ENCODE assay signal across 8 cellular contexts in genomic region chr17:75130632-75131277, GRCh38. TPM values are rescaled to one million over a fixed set of nuclear protein-coding genes. Genes with fewer than 3 reads are reported as not detected.
DNase-seq lines count a peak whose midpoint lies in the region; TF ChIP-seq lines count a peak whose summit lies in the region.

No MANE protein-coding gene starts in this region.

- H3K9me3 Mint-ChIP-seq in activated naive CD8-positive, alpha-beta T cell (ENCODE audit: low read depth): no peaks in the 10 kb centered on the region

- H3K27me3 Mint-ChIP-seq in activated naive CD8-positive, alpha-beta T cell: no peaks in the 10 kb centered on the region

- H3K36me3 ChIP-seq in Peyer's patch: peaks cover 0 to 22% (median 0%) of the 10 kb centered on the region in 3 donors
- H3K36me3 ChIP-seq in osteoblast (ENCODE audit: insufficient read depth, low read length): peaks cover 23% of the 10 kb centered on the region

- H3K27ac ChIP-seq in Peyer's patch (peak overlapping the region; percentile 95 to 97 (median 96)), osteoblast (ENCODE audit: low read depth, low read length) (peak overlapping the region; percentile 8)

- H2AFZ ChIP-seq in osteoblast (ENCODE audit: low read length): peak overlapping the region; percentile 90

- peaks cover 4% of the 10 kb centered on the region for H4K20me1 ChIP-seq in osteoblast (ENCODE audit: insufficient read depth, low read length)

- H3K9me3 ChIP-seq in Peyer's patch: no peaks in the 10 kb centered on the region
- H3K9me3 ChIP-seq in osteoblast (ENCODE audit: low read depth, low read length): no peaks in the 10 kb centered on the region

- H3K4me3 ChIP-seq in Peyer's patch: peak overlapping the region; percentile 76 to 99 (median 86)
- H3K4me3 ChIP-seq in osteoblast (ENCODE audit: insufficient read depth, low read length): peak overlapping the region; percentile 88

- no peak for TF ChIP-seq POLR2A in Peyer's patch (IDR thresholded peaks at IDR 0.05)

- peak overlapping the region; percentile 89 for H3K27ac Mint-ChIP-seq in activated naive CD8-positive, alpha-beta T cell

- peaks cover 22% of the 10 kb centered on the region for H3K4me1 Mint-ChIP-seq in activated naive CD8-positive, alpha-beta T cell (ENCODE audit: low read depth)

- TF ChIP-seq CTCF in Peyer's patch (IDR thresholded peaks at IDR 0.05): peak; percentile 24 to 70 (median 54)
- TF ChIP-seq CTCF in osteoblast (IDR thresholded peaks at IDR 0.05; ENCODE audit: extremely low read depth, low read depth, low read length): peak; percentile 58

- H3K4me2 ChIP-seq in osteoblast (ENCODE audit: insufficient read depth, low read length): peak overlapping the region; percentile 93

- no peaks in the 10 kb centered on the region for H3K27me3 ChIP-seq in Peyer's patch
- no peaks in the 10 kb centered on the region for H3K27me3 ChIP-seq in osteoblast (ENCODE audit: insufficient read depth, low read length)

- peak overlapping the region; percentile 91 for H3K4me3 Mint-ChIP-seq in activated naive CD8-positive, alpha-beta T cell

- H3K79me2 ChIP-seq in osteoblast (ENCODE audit: insufficient read depth, low read length): peaks cover 4% of the 10 kb centered on the region

- DNase-seq in DMS79 treated with DMSO at 0.1 percent for 48 hours (lab: John Stamatoyannopoulos, UW): peak; percentile 16
- no peak for DNase-seq in DMS79 (lab: John Stamatoyannopoulos, UW)
- DNase-seq in HK-2 (ENCODE audit: unreplicated experiment): peak; percentile 65
- DNase-seq in Peyer's patch: peak; percentile 46 to 76 (median 71)
- DNase-seq in germinal center (ENCODE audit: low spot score): peak; percentile 51
- DNase-seq in osteoblast (ENCODE audit: insufficient read length, low spot score, missing footprints): peak; percentile 91
- DNase-seq in GDM1 (lab: John Stamatoyannopoulos, UW): no peak

- H3K4me1 ChIP-seq in Peyer's patch (peaks cover 0 to 36% (median 6%) of the 10 kb centered on the region in 4 donors), osteoblast (ENCODE audit: insufficient read depth, low read length) (peaks cover 7% of the 10 kb centered on the region)

- no peaks in the 10 kb centered on the region for H3K36me3 Mint-ChIP-seq in activated naive CD8-positive, alpha-beta T cell

RNA-seq across cellular contexts. Expression of gene NT5C, which starts 0.8 kb away (rescaled TPM):
- total RNA-seq in Peyer's patch: 100 to 1,000 TPM; 151 to 176 (median 156) TPM
- total RNA-seq in osteoblast: 48.1 and 53.9 TPM in 2 replicates

RNA-seq across cellular contexts. Expression of gene ARMC7, which starts 21.0 kb away (rescaled TPM):
- total RNA-seq in Peyer's patch: 10 to 100 TPM in 3 of 4 donors, 1 to 10 TPM in 1; 4.1 to 27.0 (median 24.1) TPM
- total RNA-seq in osteoblast: 3.2 and 3.3 TPM in 2 replicates

RNA-seq across cellular contexts. Expression of gene JPT1, which starts 23.6 kb away (rescaled TPM):
- total RNA-seq in Peyer's patch (100 to 1,000 TPM; 132 to 261 (median 202) TPM), osteoblast (55.7 and 60.8 TPM in 2 replicates)

RNA-seq across cellular contexts. Expression of gene SLC16A5, which starts 43.0 kb away (rescaled TPM):
- total RNA-seq in Peyer's patch (100 to 1,000 TPM in 3 of 4 donors, 10 to 100 TPM in 1; 47.9 to 211 (median 147) TPM), osteoblast (16.3 and 19.2 TPM in 2 replicates)

RNA-seq across cellular contexts. Expression of gene SUMO2, which starts 52.0 kb away (rescaled TPM):
- total RNA-seq in Peyer's patch (10 to 100 TPM; 22.5 to 52.8 (median 37.4) TPM), osteoblast (92.6 and 96.4 TPM in 2 replicates)

Comparison
In these comparisons a context has a peak if more than half of its experiments do, and no peak if none do; other contexts are left out.
1. DNase-seq: peak in DMS79 treated with DMSO at 0.1 percent for 48 hours (single experiment), HK-2 (single experiment), Peyer's patch (3 of 3), germinal center (single experiment) and osteoblast (single experiment); none in DMS79 (single experiment) and GDM1 (single experiment).